23 cellular contexts compared by ENCODE assay signal in the genomic region with DNA sequence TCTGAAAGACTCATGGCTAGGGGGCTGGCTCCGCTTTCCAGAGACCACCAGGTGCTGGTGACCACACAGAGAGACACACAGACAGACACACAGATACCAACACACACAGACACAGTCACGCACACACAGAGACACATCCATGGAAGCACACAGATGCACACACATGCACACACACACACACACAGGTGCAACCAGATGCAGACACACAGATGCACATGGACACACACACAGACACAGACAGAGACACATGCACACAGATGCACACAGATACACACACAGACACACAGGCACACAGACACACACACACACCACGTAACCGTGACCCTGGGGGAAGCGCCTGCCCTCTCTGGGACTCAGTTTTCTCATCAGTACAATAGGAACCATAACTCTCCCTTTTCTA.
"Had no signal": no experiment of that assay in that cellular context is flagged by ENCODE, and none has a peak within 500 bp of the region (broad histone marks: within the 10 kb centered on the region; RNA-seq: fewer than 3 reads in every experiment).

No MANE protein-coding gene starts in this region.

- H3K4me3 Mint-ChIP-seq: endodermal cell, memory B cell, nephron had no signal

- FAIRE-seq: endothelial cell of umbilical vein, kidney had no signal

- H3K27ac ChIP-seq: coronary artery, hepatocyte, left ventricle myocardium inferior, lower lobe of right lung, neutrophil, sigmoid colon, skin epidermis, tibial artery, upper lobe of right lung had no signal

- ATAC-seq: left cardiac atrium, lower lobe of right lung had no signal

- H3K4me3 ChIP-seq: coronary artery, hepatocyte, left ventricle myocardium inferior, lower lobe of right lung, sigmoid colon, skin epidermis, tibial artery, upper lobe of right lung had no signal

- H2AFZ ChIP-seq: hepatocyte had no signal

- H3K27me3 ChIP-seq: hepatocyte, upper lobe of right lung had no signal

- H3K4me1 ChIP-seq: left ventricle myocardium inferior, lower lobe of right lung, sigmoid colon, tibial artery, upper lobe of right lung had no signal

- DNase-seq: effector CD4-positive, alpha-beta T cell; endodermal cell; foreskin melanocyte; head of caudate nucleus; kidney; left cardiac atrium; left ventricle myocardium inferior; lower lobe of right lung; midbrain; posterior cingulate gyrus; sigmoid colon; stimulated activated CD4-positive, alpha-beta T cell treated with anti-CD3 and anti-CD28 coated beads, Interleukin-2, amount 100 ng/mL, for 24 hours; stimulated activated CD4-positive, alpha-beta T cell treated with anti-CD3 and anti-CD28 coated beads, Interleukin-4, amount 100 ng/mL, for 4 hours; stimulated activated naive CD4-positive, alpha-beta T cell treated with Interleukin-2 at 50 U/mL for 16 hours; tibial artery; upper lobe of right lung had no signal

- H3K36me3 ChIP-seq: left ventricle myocardium inferior, lower lobe of right lung, neutrophil, sigmoid colon, tibial artery, upper lobe of right lung had no signal

- H3K27ac Mint-ChIP-seq: endodermal cell, memory B cell, nephron had no signal

- H3K4me1 Mint-ChIP-seq: endodermal cell, nephron had no signal

- H3K4me2 ChIP-seq: hepatocyte had no signal

- H3K9me3 ChIP-seq: neutrophil, upper lobe of right lung had no signal
